ENCODE assay signal across 25 cellular contexts in genomic region chrX:68570598-68570997, GRCh38.
"Had no signal": no experiment of that assay in that cellular context is flagged by ENCODE, and none has a peak within 500 bp of the region (broad histone marks: within the 10 kb centered on the region; RNA-seq: fewer than 3 reads in every experiment).

No MANE protein-coding gene starts in this region.

- H3K4me3 ChIP-seq: adrenal gland, cardiac muscle cell, Peyer's patch had no signal

- H3K4me2 ChIP-seq: KMS-11 had no signal

- ATAC-seq: T-helper 17 cell had no signal

- H3K9me3 ChIP-seq: adrenal gland, Peyer's patch had no signal

- H3K4me1 Mint-ChIP-seq: activated B cell treated with CpG ODN at 0.5 μM for 24 hours; activated naive CD8-positive, alpha-beta T cell treated with anti-CD3 and anti-CD28 coated beads, Interleukin-2, amount 10 ng/mL, durations not matched to agents 7 days and 5 days; IgD-negative memory B cell; T-helper 17 cell had no signal

- H3K27me3 ChIP-seq: cardiac muscle cell, Peyer's patch had no signal

- DNase-seq: activated B cell treated with CpG ODN at 0.5 μM for 24 hours; activated CD4-positive, alpha-beta memory T cell treated with anti-CD3 and anti-CD28 coated beads for 36 hours; activated CD4-positive, alpha-beta T cell treated with anti-CD3 and anti-CD28 coated beads for 1 hour; activated CD4-positive, alpha-beta T cell treated with anti-CD3 and anti-CD28 coated beads, Interleukin-2, amount 10 ng/mL, durations not matched to agents 7 days and 5 days; activated CD8-positive, alpha-beta memory T cell treated with anti-CD3 and anti-CD28 coated beads, Interleukin-2, amount 50 U/mL, for 4 hours; activated naive CD4-positive, alpha-beta T cell treated with anti-CD3 and anti-CD28 coated beads, Interleukin-2, amount 50 U/mL, for 16 hours; activated naive CD8-positive, alpha-beta T cell treated with anti-CD3 and anti-CD28 coated beads, Interleukin-2, amount 10 ng/mL, durations not matched to agents 7 days and 5 days; activated T-cell treated with anti-CD3 and anti-CD28 coated beads, Interleukin-2, amount 50 U/mL, for 1 hour; adrenal gland; MM.1S; NCI-H1105; NCI-H1436; NCI-H1694 treated with DMSO at 0.1 percent for 48 hours; NCI-H2029 treated with DMSO at 0.1 percent for 48 hours; NCI-H345; NCI-H510A; NCI-H526 treated with DMSO at 0.1 percent for 48 hours; OCI-M1; Peyer's patch; SHP77 treated with DMSO at 0.1 percent for 48 hours; T-helper 17 cell; T1000 had no signal

- H3K9ac ChIP-seq: KMS-11 had no signal

- H3K4me3 Mint-ChIP-seq: activated B cell treated with CpG ODN at 0.5 μM for 24 hours; activated CD4-positive, alpha-beta memory T cell treated with anti-CD3 and anti-CD28 coated beads for 36 hours; activated CD4-positive, alpha-beta T cell treated with anti-CD3 and anti-CD28 coated beads, Interleukin-2, amount 10 ng/mL, durations not matched to agents 7 days and 5 days; activated naive CD8-positive, alpha-beta T cell treated with anti-CD3 and anti-CD28 coated beads, Interleukin-2, amount 10 ng/mL, durations not matched to agents 7 days and 5 days; IgD-negative memory B cell; T-helper 17 cell had no signal

- H3K4me1 ChIP-seq: adrenal gland, Peyer's patch had no signal

- H3K27ac ChIP-seq: adrenal gland, cardiac muscle cell, KMS-11, Peyer's patch had no signal

- H3K36me3 ChIP-seq: adrenal gland, cardiac muscle cell, Peyer's patch had no signal

- H3K27me3 Mint-ChIP-seq: activated B cell treated with CpG ODN at 0.5 μM for 24 hours; activated CD4-positive, alpha-beta memory T cell treated with anti-CD3 and anti-CD28 coated beads for 36 hours; activated CD4-positive, alpha-beta T cell treated with anti-CD3 and anti-CD28 coated beads, Interleukin-2, amount 10 ng/mL, durations not matched to agents 7 days and 5 days; activated naive CD8-positive, alpha-beta T cell treated with anti-CD3 and anti-CD28 coated beads, Interleukin-2, amount 10 ng/mL, durations not matched to agents 7 days and 5 days; IgD-negative memory B cell; T-helper 17 cell had no signal

- H3K27ac Mint-ChIP-seq: activated B cell treated with CpG ODN at 0.5 μM for 24 hours; activated CD4-positive, alpha-beta memory T cell treated with anti-CD3 and anti-CD28 coated beads for 36 hours; activated CD4-positive, alpha-beta T cell treated with anti-CD3 and anti-CD28 coated beads, Interleukin-2, amount 10 ng/mL, durations not matched to agents 7 days and 5 days; activated naive CD8-positive, alpha-beta T cell treated with anti-CD3 and anti-CD28 coated beads, Interleukin-2, amount 10 ng/mL, durations not matched to agents 7 days and 5 days; IgD-negative memory B cell; T-helper 17 cell had no signal
